8 cellular contexts compared by ENCODE assay signal in genomic region chr5:96934695-96935555, GRCh38. TPM values are rescaled to one million over a fixed set of nuclear protein-coding genes. Genes with fewer than 3 reads are reported as not detected.
DNase-seq lines count a peak whose midpoint lies in the region; ATAC-seq and TF ChIP-seq lines count a peak whose summit lies in the region.

No MANE protein-coding gene starts in this region.

- TF ChIP-seq POLR2A in ovary (IDR thresholded peaks at IDR 0.05) (peak; percentile 76), thyroid gland (IDR thresholded peaks at IDR 0.05) (peak; percentile 52 to 62)

- H3K27me3 ChIP-seq in ovary (no peaks in the 10 kb centered on the region), thyroid gland (no peaks in the 10 kb centered on the region)

- ATAC-seq in HG02642 (IDR thresholded peaks at IDR 0.05; ENCODE audit: poor library complexity, unreplicated experiment) (peak; percentile 65), Right ventricle myocardium inferior (peak; percentile 90)
- ATAC-seq in activated naive CD8-positive, alpha-beta T cell treated with anti-CD3 and anti-CD28 coated beads, Interleukin-2, amount 10 ng/mL, durations not matched to agents 7 days and 5 days (ENCODE audit: low read depth): peak; percentile 74

- H3K9me3 ChIP-seq in ovary (no peaks in the 10 kb centered on the region), thyroid gland (no peaks in the 10 kb centered on the region)

- peak overlapping the region; percentile 99 for H3K27ac Mint-ChIP-seq in activated naive CD8-positive, alpha-beta T cell treated with anti-CD3 and anti-CD28 coated beads, Interleukin-2, amount 10 ng/mL, durations not matched to agents 7 days and 5 days

- H3K4me3 ChIP-seq in ovary (peak overlapping the region; percentile 67), thyroid gland (replicated peaks in 1 of 3) (peak overlapping the region; percentile 38 to 99 (median 85))

- no peaks in the 10 kb centered on the region for H3K36me3 ChIP-seq in ovary
- no peaks in the 10 kb centered on the region for H3K36me3 ChIP-seq in thyroid gland

- DNase-seq in GM10266 (ENCODE audit: extremely low spot score): peak; percentile 81
- peak; percentile 82 for DNase-seq in NCI-H1105 (lab: John Stamatoyannopoulos, UW)
- peak; percentile 88 for DNase-seq in SKM-1 (lab: John Stamatoyannopoulos, UW; ENCODE audit: unreplicated experiment)
- DNase-seq in activated naive CD8-positive, alpha-beta T cell treated with anti-CD3 and anti-CD28 coated beads, Interleukin-2, amount 10 ng/mL, durations not matched to agents 7 days and 5 days: peak; percentile 99
- peak; percentile 97 for DNase-seq in Right ventricle myocardium inferior (ENCODE audit: missing footprints)
- peak; percentile 88 to 94 (median 88) for DNase-seq in ovary
- DNase-seq in thyroid gland: peak; percentile 94 to 95

- 0 to 1% (median 0%) methylated on average over 53 to 80 of the region's 80 CpGs for WGBS in ovary, 3 donors
- WGBS in thyroid gland, 2 donors: 0% methylated on average over 27 to 38 of the region's 80 CpGs

- H3K4me1 ChIP-seq in ovary (ENCODE audit: insufficient read depth) (no peaks in the 10 kb centered on the region), thyroid gland (peaks cover 11 to 15% of the 10 kb centered on the region in 2 donors)

- POLR2A ChIA-PET in activated naive CD8-positive, alpha-beta T cell treated with anti-CD3 and anti-CD28 coated beads, Interleukin-2, amount 10 ng/mL, durations not matched to agents 7 days and 5 days (lab: Charles Lee): interaction anchor here (1.1 to 2.2 kb wide), 5 partner anchors 37 to 86 kb away, joined by 3 to 19 read pairs (median 6); no protein-coding TSS in a partner anchor

- intact Hi-C loops in Right ventricle myocardium inferior (cut with DNase I) (loop anchor here (5.0 kb wide), 2 partner anchors 128 to 273 kb away; partner anchors contain the start of genes CAST and ERAP1), ovary (cut with DNase I) (loop anchor here in 1 of 4 donors (1.0 kb wide), 1 partner anchor 58 kb away; no protein-coding TSS in a partner anchor), thyroid gland (cut with DNase I) (no loop called here)

- TF ChIP-seq CTCF in GM10266 (IDR thresholded peaks at IDR 0.05; ENCODE audit: control insufficient read depth, insufficient read depth, low read depth, missing control alignments) (no peak), ovary (IDR thresholded peaks at IDR 0.05) (peak in 2 of 3 donors; percentile 18 to 52), thyroid gland (IDR thresholded peaks at IDR 0.05) (peak in 3 of 6 experiments; percentile 11 to 28 (median 19))

- H3K4me1 Mint-ChIP-seq in activated naive CD8-positive, alpha-beta T cell treated with anti-CD3 and anti-CD28 coated beads, Interleukin-2, amount 10 ng/mL, durations not matched to agents 7 days and 5 days: peaks cover 36% of the 10 kb centered on the region

- peak overlapping the region; percentile 95 for H3K4me3 Mint-ChIP-seq in activated naive CD8-positive, alpha-beta T cell treated with anti-CD3 and anti-CD28 coated beads, Interleukin-2, amount 10 ng/mL, durations not matched to agents 7 days and 5 days

- no peaks in the 10 kb centered on the region for H3K9me3 Mint-ChIP-seq in activated naive CD8-positive, alpha-beta T cell treated with anti-CD3 and anti-CD28 coated beads, Interleukin-2, amount 10 ng/mL, durations not matched to agents 7 days and 5 days

- no peaks in the 10 kb centered on the region for H3K27me3 Mint-ChIP-seq in activated naive CD8-positive, alpha-beta T cell treated with anti-CD3 and anti-CD28 coated beads, Interleukin-2, amount 10 ng/mL, durations not matched to agents 7 days and 5 days

- H3K27ac ChIP-seq in ovary: peak overlapping the region; percentile 86 to 97
- peak overlapping the region; percentile 91 to 96 (median 95) for H3K27ac ChIP-seq in thyroid gland

- no peak for TF ChIP-seq EP300 in ovary (IDR thresholded peaks at IDR 0.05)

- H3K36me3 Mint-ChIP-seq in activated naive CD8-positive, alpha-beta T cell treated with anti-CD3 and anti-CD28 coated beads, Interleukin-2, amount 10 ng/mL, durations not matched to agents 7 days and 5 days: peaks cover 23% of the 10 kb centered on the region

RNA-seq across cellular contexts. Expression of gene LNPEP, which starts 1.0 kb away (rescaled TPM):
- total RNA-seq in activated naive CD8-positive, alpha-beta T cell treated with anti-CD3 and anti-CD28 coated beads, Interleukin-2, amount 10 ng/mL, durations not matched to agents 7 days and 5 days: 100 to 1,000 TPM; 100 to 106 TPM
- 49.6 TPM for total RNA-seq in Right ventricle myocardium inferior
- 10 to 100 TPM; 22.1 to 45.5 (median 34.5) TPM for total RNA-seq in ovary
- polyA plus RNA-seq in ovary: 10 to 100 TPM in 1 of 2 donors, 1 to 10 TPM in 1; 7.6 to 14.2 TPM
- 10 to 100 TPM; 35.0 to 59.9 (median 45.2) TPM for total RNA-seq in thyroid gland

RNA-seq across cellular contexts. Expression of gene ERAP2, which starts 58.6 kb away (rescaled TPM):
- 100 to 1,000 TPM; 107 to 110 TPM for total RNA-seq in activated naive CD8-positive, alpha-beta T cell treated with anti-CD3 and anti-CD28 coated beads, Interleukin-2, amount 10 ng/mL, durations not matched to agents 7 days and 5 days
- 6.4 TPM for total RNA-seq in Right ventricle myocardium inferior
- 10 to 100 TPM in 6 of 7 donors, 1 to 10 TPM in 1; 5.2 to 22.0 (median 15.9) TPM for total RNA-seq in ovary
- 10 to 100 TPM in 1 of 2 donors, 1 to 10 TPM in 1; 1.3 to 19.2 TPM for polyA plus RNA-seq in ovary
- 10 to 100 TPM in 3 of 4 donors, 1 to 10 TPM in 1; 9.2 to 19.2 (median 14.0) TPM for total RNA-seq in thyroid gland

Comparison
In these comparisons a context has a peak if more than half of its experiments do, and no peak if none do; other contexts are left out.
1. Peak in every context shown above with its lines: DNase-seq, ATAC-seq, H3K4me3 ChIP-seq and H3K27ac ChIP-seq.
2. RNA of gene ERAP2, which starts 58.6 kb away (total RNA-seq): 107 to 110 TPM in activated naive CD8-positive, alpha-beta T cell treated with anti-CD3 and anti-CD28 coated beads, Interleukin-2, amount 10 ng/mL, durations not matched to agents 7 days and 5 days; 5.2 to 22.0 TPM in ovary, 9.2 to 19.2 TPM in thyroid gland and 6.4 TPM in Right ventricle myocardium inferior (single experiment); every median in the first group is over 4 times any median in the second.